22 cellular contexts compared by ENCODE assay signal in genomic region chr2:28117104-28117596, GRCh38.
A peak's percentile ranks its signal among the peaks of the same experiment; 100 is the strongest.
DNase-seq lines count a peak whose midpoint lies in the region; ATAC-seq and TF ChIP-seq lines count a peak whose summit lies in the region.
"Had no signal": no experiment of that assay in that cellular context is flagged by ENCODE, and none has a peak within 500 bp of the region (broad histone marks: within the 10 kb centered on the region; RNA-seq: fewer than 3 reads in every experiment).

No MANE protein-coding gene starts in this region.

- TF ChIP-seq CTCF in heart left ventricle (IDR thresholded peaks at IDR 0.05) (no peak), upper lobe of right lung (IDR thresholded peaks at IDR 0.05) (no peak)

- WGBS in heart left ventricle, 4 donors, result 69 to 83% (median 79%) methylated on average over 2 of the region's 2 CpGs

- no peaks in the 10 kb centered on the region for H3K36me3 ChIP-seq in heart left ventricle
- no peaks in the 10 kb centered on the region for H3K36me3 ChIP-seq in upper lobe of right lung
- H3K36me3 ChIP-seq: gastroesophageal sphincter had no signal

- H3K9me3 ChIP-seq in heart left ventricle (peaks cover 0 to 9% (median 0%) of the 10 kb centered on the region in 12 donors), upper lobe of right lung (no peaks in the 10 kb centered on the region)
- H3K9me3 ChIP-seq: gastroesophageal sphincter had no signal

- ATAC-seq in heart left ventricle (peak in 3 of 4 donors; percentile 43 to 69 (median 54)), upper lobe of right lung (peak; percentile 95)
- ATAC-seq: activated CD8-positive, alpha-beta memory T cell treated with anti-CD3 and anti-CD28 coated beads, Interleukin-2, amount 10 ng/mL, durations not matched to agents 7 days and 5 days; gastroesophageal sphincter; naive thymus-derived CD4-positive, alpha-beta T cell had no signal

- no peak overlapping the region for H3K4me3 ChIP-seq in heart left ventricle
- H3K4me3 ChIP-seq in upper lobe of right lung, result no peak overlapping the region
- H3K4me3 ChIP-seq: dorsolateral prefrontal cortex, gastroesophageal sphincter had no signal

- no peak for TF ChIP-seq POLR2A in heart left ventricle (IDR thresholded peaks at IDR 0.05)

- H3K4me1 ChIP-seq in heart left ventricle (peaks cover 0 to 19% (median 5%) of the 10 kb centered on the region in 12 donors), upper lobe of right lung (no peaks in the 10 kb centered on the region)
- H3K4me1 ChIP-seq: gastroesophageal sphincter had no signal

- intact Hi-C loops in heart left ventricle (cut with DNase I) (loop anchor here in 2 of 10 donors (10.0 kb wide), 2 partner anchors 152 to 372 kb away; no protein-coding TSS in a partner anchor), cardiac septum (cut with DNase I) (no loop called here), upper lobe of right lung (cut with DNase I) (no loop called here)

- DNase-seq in heart left ventricle (no peak), cardiac septum (ENCODE audit: low spot score) (no peak), amniotic epithelial cell (ENCODE audit: low read depth) (peak; percentile 64), left kidney (ENCODE audit: low read depth, low spot score) (peak; percentile 27), upper lobe of right lung (no peak), SHP77 treated with DMSO at 0.1 percent for 48 hours (lab: John Stamatoyannopoulos, UW) (no peak), COR-L47 (lab: John Stamatoyannopoulos, UW) (no peak)
- no peak for DNase-seq in activated CD4-positive, CD25-positive, alpha-beta regulatory T cell treated with anti-CD3 and anti-CD28 coated beads, Interleukin-2, amount 50 U/mL, for 72 hours
- DNase-seq: activated CD4-positive, alpha-beta T cell treated with anti-CD3 and anti-CD28 coated beads for 4 hours; activated CD8-positive, alpha-beta memory T cell treated with anti-CD3 and anti-CD28 coated beads, Interleukin-2, amount 10 ng/mL, durations not matched to agents 7 days and 5 days; central memory CD4-positive, alpha-beta T cell; DMS79; dorsolateral prefrontal cortex; mammary epithelial cell; naive thymus-derived CD4-positive, alpha-beta T cell; NCI-H1930; NCI-H446 treated with DMSO at 0.1 percent for 48 hours; posterior cingulate gyrus; stimulated activated CD4-positive, alpha-beta T cell treated with anti-CD3 and anti-CD28 coated beads, Interleukin-4, amount 100 ng/mL, for 24 hours had no signal

- no peak overlapping the region for H3K27ac ChIP-seq in heart left ventricle
- no peak overlapping the region for H3K27ac ChIP-seq in upper lobe of right lung
- H3K27ac ChIP-seq: C4-2B, dorsolateral prefrontal cortex, gastroesophageal sphincter, RWPE1 had no signal

- H3K27me3 ChIP-seq in heart left ventricle, result no peaks in the 10 kb centered on the region
- no peaks in the 10 kb centered on the region for H3K27me3 ChIP-seq in upper lobe of right lung
- H3K27me3 ChIP-seq: dorsolateral prefrontal cortex, gastroesophageal sphincter had no signal

Comparison
In these comparisons a context has a peak if more than half of its experiments do, and no peak if none do; other contexts are left out.
1. DNase-seq: peak in amniotic epithelial cell (single experiment) and left kidney (single experiment); none in heart left ventricle (0 of 5), cardiac septum (single experiment), upper lobe of right lung (single experiment), SHP77 treated with DMSO at 0.1 percent for 48 hours (single experiment), COR-L47 (single experiment) and activated CD4-positive, CD25-positive, alpha-beta regulatory T cell treated with anti-CD3 and anti-CD28 coated beads, Interleukin-2, amount 50 U/mL, for 72 hours (single experiment).